ENCODE assay signal across 9 cellular contexts in genomic region chr19:42923106-42923505, GRCh38. TPM values are rescaled to one million over a fixed set of nuclear protein-coding genes. Genes with fewer than 3 reads are reported as not detected.
DNase-seq lines count a peak whose midpoint lies in the region; ATAC-seq, FAIRE-seq and TF ChIP-seq lines count a peak whose summit lies in the region.
"Not testable (repeated sequence)": the region's sequence is repeated elsewhere in the genome, so short reads cannot be mapped to it uniquely, and the experiment has no call there.
"Had no signal": no experiment of that assay in that cellular context is flagged by ENCODE, and none has a peak within 500 bp of the region (broad histone marks: within the 10 kb centered on the region; RNA-seq: fewer than 3 reads in every experiment).

No MANE protein-coding gene starts in this region.

- not testable (repeated sequence) for H3K27ac Mint-ChIP-seq in type B pancreatic cell

- H3K36me3 Mint-ChIP-seq in type B pancreatic cell: not testable (repeated sequence)

- H3K9me3 ChIP-seq in adrenal gland (replicated peaks in 1 of 3); mucosa of descending colon: not testable (repeated sequence)

- not testable (repeated sequence) for TF ChIP-seq POLR2A in adrenal gland (IDR thresholded peaks at IDR 0.05)

- not testable (repeated sequence) for H3K36me3 ChIP-seq in adrenal gland (replicated peaks in 1 of 2); mucosa of descending colon (ENCODE audit: low read depth)

- not testable (repeated sequence) for H3K9me3 Mint-ChIP-seq in type B pancreatic cell

- not testable (repeated sequence) for ATAC-seq in mucosa of descending colon

- not testable (repeated sequence) for FAIRE-seq in D721Med (lab: Jason Lieb, UNC)

- not testable (repeated sequence) for DNase-seq in D721Med (ENCODE audit: insufficient read length, low spot score); type B pancreatic cell (ENCODE audit: extremely low spot score, unreplicated experiment)
- peak; percentile 41 for DNase-seq in HFF-Myc (ENCODE audit: extremely low read depth, low read depth)
- peak; percentile 6 for DNase-seq in NCI-H2196 (lab: John Stamatoyannopoulos, UW; ENCODE audit: unreplicated experiment)
- DNase-seq in T-helper 9 cell: peak; percentile 2
- DNase-seq in adrenal gland: peak in 4 of 7 donors; percentile 40 to 60 (median 50)
- DNase-seq in fibroblast of pulmonary artery (ENCODE audit: low read depth): peak; percentile 71
- peak in 1 of 3 donors; percentile 29 for DNase-seq in mucosa of descending colon

- not testable (repeated sequence) for H3K4me1 Mint-ChIP-seq in type B pancreatic cell (ENCODE audit: unreplicated experiment)

- not testable (repeated sequence) for H3K27me3 ChIP-seq in adrenal gland

- not testable (repeated sequence) for H3K4me1 ChIP-seq in adrenal gland (replicated peaks in 1 of 2); mucosa of descending colon (ENCODE audit: low read depth)

- intact Hi-C loops in adrenal gland (cut with DNase I); mucosa of descending colon (cut with DNase I, micrococcal nuclease): not testable (repeated sequence)

- peak; percentile 49 for TF ChIP-seq CTCF in D721Med (IDR thresholded peaks at IDR 0.05; ENCODE audit: insufficient read depth, missing control alignments)
- peak; percentile 81 for TF ChIP-seq CTCF in HFF-Myc (IDR thresholded peaks at IDR 0.05; ENCODE audit: low read depth, low read length, missing control alignments)
- peak; percentile 17 to 42 (median 33) for TF ChIP-seq CTCF in adrenal gland (IDR thresholded peaks at IDR 0.05)
- peak; percentile 73 for TF ChIP-seq CTCF in fibroblast of pulmonary artery (IDR thresholded peaks at IDR 0.05; ENCODE audit: low read length, missing control alignments)
- TF ChIP-seq CTCF in mucosa of descending colon (IDR thresholded peaks at IDR 0.05): peak; percentile 31
- peak; percentile 51 for TF ChIP-seq CTCF in type B pancreatic cell (conservative IDR thresholded peaks at IDR 0.05)

- not testable (repeated sequence) for H3K27ac ChIP-seq in adrenal gland

- not testable (repeated sequence) for H3K4me3 Mint-ChIP-seq in type B pancreatic cell

- 33 to 53% (median 46%) methylated on average over 8 to 9 of the region's 9 CpGs for WGBS in adrenal gland, 4 donors

- H3K27me3 Mint-ChIP-seq in type B pancreatic cell: not testable (repeated sequence)

- not testable (repeated sequence) for H3K4me3 ChIP-seq in HFF-Myc (replicated peaks; ENCODE audit: low read depth, low read length); adrenal gland; fibroblast of pulmonary artery (replicated peaks; ENCODE audit: low read depth, low read length); mucosa of descending colon

RNA-seq across cellular contexts. Expression of gene PSG6, which starts 5.4 kb away (rescaled TPM):
- total RNA-seq in adrenal gland (not detected), mucosa of descending colon (not detected), type B pancreatic cell (ENCODE audit: low replicate concordance) (not detected in 2 replicates)
- not detected for polyA plus RNA-seq in adrenal gland
- polyA plus RNA-seq: neural cell had no signal

RNA-seq across cellular contexts. Expression of gene PSG7, which starts 13.9 kb away (rescaled TPM):
- total RNA-seq in adrenal gland: not detected
- not detected for polyA plus RNA-seq in adrenal gland
- total RNA-seq in mucosa of descending colon: not detected
- not detected in 2 replicates for total RNA-seq in type B pancreatic cell (ENCODE audit: low replicate concordance)
- polyA plus RNA-seq: neural cell had no signal

RNA-seq across cellular contexts. Expression of gene PSG1, which starts 43.6 kb away (rescaled TPM):
- total RNA-seq in adrenal gland (not detected), mucosa of descending colon (not detected), type B pancreatic cell (ENCODE audit: low replicate concordance) (not detected in 2 replicates)
- not detected for polyA plus RNA-seq in adrenal gland
- polyA plus RNA-seq: neural cell had no signal

Comparison
In these comparisons a context has a peak if more than half of its experiments do, and no peak if none do; other contexts are left out.
1. CTCF ChIP-seq: peak in every context shown above with its lines; median percentile 81 in HFF-Myc; 73 in fibroblast of pulmonary artery; 51 in type B pancreatic cell; 49 in D721Med; 33 in adrenal gland; 31 in mucosa of descending colon.